In the genomic region with DNA sequence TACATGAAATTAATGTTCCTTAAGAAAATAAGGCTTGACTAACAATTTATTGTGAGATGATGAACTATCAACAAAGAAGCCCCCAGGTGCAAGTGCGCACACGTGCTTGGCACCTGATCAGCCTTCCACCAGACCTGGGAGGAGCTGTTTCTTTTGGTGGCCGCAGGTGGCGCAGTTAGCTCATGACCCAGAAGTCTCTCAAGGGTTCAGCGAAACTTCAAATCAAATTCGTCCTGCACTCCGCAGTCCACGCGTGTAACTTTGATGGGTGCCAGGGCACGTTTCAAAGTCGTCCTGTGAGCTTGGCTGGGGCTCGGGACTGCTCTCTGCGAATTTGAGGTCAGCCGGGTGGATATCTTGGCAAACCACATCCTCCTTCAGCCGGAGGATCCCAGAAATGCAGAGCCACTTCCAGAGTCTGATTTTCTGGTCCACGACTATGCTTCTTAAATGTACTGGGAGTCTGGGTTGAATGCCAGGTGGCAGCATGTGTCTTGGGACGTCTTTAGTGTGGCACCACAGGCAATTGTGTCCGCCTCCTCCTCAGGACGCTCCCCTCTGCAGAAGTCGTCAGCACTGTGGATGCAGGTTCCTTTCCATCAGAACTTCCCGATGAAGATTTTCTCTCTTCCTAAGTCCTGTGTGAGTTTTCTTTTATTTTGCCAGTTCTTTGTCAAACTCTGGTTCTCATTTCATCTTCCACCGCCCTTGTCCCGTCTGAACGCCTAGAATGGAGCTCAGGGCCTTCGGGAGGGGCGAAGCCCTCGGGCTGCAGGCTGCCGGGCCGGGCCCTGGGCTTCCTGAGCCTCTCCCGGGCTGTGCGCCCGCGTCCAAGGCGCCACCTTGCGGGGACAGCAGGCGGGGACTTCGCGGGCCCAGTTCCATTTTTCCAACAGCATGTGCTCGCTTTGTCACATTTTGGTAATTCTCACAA, we compare ENCODE assay signal across 9 cellular contexts.
DNase-seq lines count a peak whose midpoint lies in the region; ATAC-seq, FAIRE-seq and TF ChIP-seq lines count a peak whose summit lies in the region.
"Had no signal": no experiment of that assay in that cellular context is flagged by ENCODE, and none has a peak within 500 bp of the region (broad histone marks: within the 10 kb centered on the region; RNA-seq: fewer than 3 reads in every experiment).

No MANE protein-coding gene starts in this region.

- no peak overlapping the region for H3K27ac ChIP-seq in kidney (ENCODE audit: low read depth in 2 of 2, low read length in 2 of 2)
- H3K27ac ChIP-seq in esophagus muscularis mucosa (replicated peaks in 1 of 4): no peak overlapping the region
- H3K27ac ChIP-seq: BLaER1 had no signal

- no peaks in the 10 kb centered on the region for H3K27me3 ChIP-seq in esophagus muscularis mucosa
- H3K27me3 ChIP-seq: BLaER1 had no signal

- no peak for TF ChIP-seq EP300 in esophagus muscularis mucosa (IDR thresholded peaks at IDR 0.05)

- no peaks in the 10 kb centered on the region for H3K4me1 ChIP-seq in kidney (ENCODE audit: control insufficient read depth in 1 of 2, insufficient read depth in 1 of 2, low read depth in 1 of 2, low read length in 2 of 2)
- no peaks in the 10 kb centered on the region for H3K4me1 ChIP-seq in esophagus muscularis mucosa
- H3K4me1 ChIP-seq: BLaER1 had no signal

- no peaks in the 10 kb centered on the region for H3K36me3 ChIP-seq in kidney (ENCODE audit: control insufficient read depth in 1 of 2, insufficient read depth in 2 of 2, low read length in 2 of 2)
- no peaks in the 10 kb centered on the region for H3K36me3 ChIP-seq in esophagus muscularis mucosa

- no peaks in the 10 kb centered on the region for H3K27me3 Mint-ChIP-seq in activated naive CD8-positive, alpha-beta T cell treated with anti-CD3 and anti-CD28 coated beads for 36 hours
- H3K27me3 Mint-ChIP-seq in stimulated activated naive B cell treated with anti-CD40 and anti-IgM and Interleukin-4, amounts not matched to agents 10 μg/mL and 1 μg/mL and 100 μg/mL, for 72 hours: peaks cover 3 to 16% of the 10 kb centered on the region in 2 donors

- peaks cover 5% of the 10 kb centered on the region for H3K4me1 Mint-ChIP-seq in activated naive CD8-positive, alpha-beta T cell treated with anti-CD3 and anti-CD28 coated beads for 36 hours
- H3K4me1 Mint-ChIP-seq in stimulated activated naive B cell treated with anti-CD40 and anti-IgM and Interleukin-4, amounts not matched to agents 10 μg/mL and 1 μg/mL and 100 μg/mL, for 72 hours: peaks cover 3 to 6% of the 10 kb centered on the region in 2 donors

- H3K9me3 Mint-ChIP-seq in activated naive CD8-positive, alpha-beta T cell treated with anti-CD3 and anti-CD28 coated beads for 36 hours: peaks cover 1% of the 10 kb centered on the region
- H3K9me3 Mint-ChIP-seq in stimulated activated naive B cell treated with anti-CD40 and anti-IgM and Interleukin-4, amounts not matched to agents 10 μg/mL and 1 μg/mL and 100 μg/mL, for 72 hours: peaks cover 6 to 8% of the 10 kb centered on the region in 2 donors

- peak; percentile 18 for TF ChIP-seq CTCF in kidney (IDR thresholded peaks at IDR 0.05; ENCODE audit: borderline replicate concordance, extremely low read depth, insufficient read depth)
- TF ChIP-seq CTCF in esophagus muscularis mucosa (IDR thresholded peaks at IDR 0.05): peak in 1 of 3 experiments; percentile 46

- 62% methylated on average over 36 of the region's 39 CpGs for WGBS in esophagus muscularis mucosa

- peaks cover 2% of the 10 kb centered on the region for H3K36me3 Mint-ChIP-seq in activated naive CD8-positive, alpha-beta T cell treated with anti-CD3 and anti-CD28 coated beads for 36 hours
- peaks cover 2 to 6% of the 10 kb centered on the region in 2 donors for H3K36me3 Mint-ChIP-seq in stimulated activated naive B cell treated with anti-CD40 and anti-IgM and Interleukin-4, amounts not matched to agents 10 μg/mL and 1 μg/mL and 100 μg/mL, for 72 hours

- no peak for TF ChIP-seq POLR2A in esophagus muscularis mucosa (IDR thresholded peaks at IDR 0.05; ENCODE audit: low read depth)

- H3K4me3 Mint-ChIP-seq in activated naive CD8-positive, alpha-beta T cell treated with anti-CD3 and anti-CD28 coated beads for 36 hours: no peak overlapping the region
- peak overlapping the region; percentile 55 to 76 for H3K4me3 Mint-ChIP-seq in stimulated activated naive B cell treated with anti-CD40 and anti-IgM and Interleukin-4, amounts not matched to agents 10 μg/mL and 1 μg/mL and 100 μg/mL, for 72 hours

- peak; percentile 71 for DNase-seq in activated effector memory CD4-positive, alpha-beta T cell treated with anti-CD3 and anti-CD28 coated beads, Interleukin-2, amount 50 U/mL, for 16 hours
- DNase-seq in activated effector memory CD4-positive, alpha-beta T cell treated with Interleukin-2 at 50 U/mL for 16 hours: no peak
- DNase-seq in activated naive CD8-positive, alpha-beta T cell treated with anti-CD3 and anti-CD28 coated beads for 36 hours: peak; percentile 53
- peak; percentile 69 for DNase-seq in kidney
- DNase-seq in stimulated activated naive B cell treated with anti-CD40 and anti-IgM and Interleukin-4, amounts not matched to agents 10 μg/mL and 1 μg/mL and 100 μg/mL, for 72 hours: no peak
- DNase-seq in amniotic stem cell (lab: John Stamatoyannopoulos, UW): no peak
- no peak for DNase-seq in frontal cortex (ENCODE audit: low spot score in 2 of 2)
- no peak for DNase-seq in esophagus muscularis mucosa (ENCODE audit: extremely low spot score)

- intact Hi-C loops in kidney (cut with DNase I): no loop called here
- intact Hi-C loops in esophagus muscularis mucosa (cut with DNase I): no loop called here

- H3K4me3 ChIP-seq in kidney (ENCODE audit: low read length in 2 of 2) (no peak overlapping the region), esophagus muscularis mucosa (no peak overlapping the region)
- H3K4me3 ChIP-seq: BLaER1 had no signal

- H3K9me3 ChIP-seq in kidney (ENCODE audit: control insufficient read depth in 1 of 2, low read length in 2 of 2) (no peaks in the 10 kb centered on the region), esophagus muscularis mucosa (peaks cover 0 to 8% (median 2%) of the 10 kb centered on the region in 4 donors)

- FAIRE-seq in kidney (lab: Jason Lieb, UNC) (no peak), frontal cortex (lab: Jason Lieb, UNC) (no peak)

- peak; percentile 79 to 80 for ATAC-seq in stimulated activated naive B cell treated with anti-CD40 and anti-IgM and Interleukin-4, amounts not matched to agents 10 μg/mL and 1 μg/mL and 100 μg/mL, for 72 hours (replicated peaks)

- H3K9ac ChIP-seq in kidney (ENCODE audit: low read length in 2 of 2): no peak overlapping the region
- H3K9ac ChIP-seq: BLaER1 had no signal

- peak overlapping the region; percentile 25 for H3K27ac Mint-ChIP-seq in activated naive CD8-positive, alpha-beta T cell treated with anti-CD3 and anti-CD28 coated beads for 36 hours
- H3K27ac Mint-ChIP-seq in stimulated activated naive B cell treated with anti-CD40 and anti-IgM and Interleukin-4, amounts not matched to agents 10 μg/mL and 1 μg/mL and 100 μg/mL, for 72 hours: no peak overlapping the region

Comparison
In these comparisons a context has a peak if more than half of its experiments do, and no peak if none do; other contexts are left out.
1. DNase-seq: peak in activated effector memory CD4-positive, alpha-beta T cell treated with anti-CD3 and anti-CD28 coated beads, Interleukin-2, amount 50 U/mL, for 16 hours (single experiment), activated naive CD8-positive, alpha-beta T cell treated with anti-CD3 and anti-CD28 coated beads for 36 hours (single experiment) and kidney (single experiment); none in activated effector memory CD4-positive, alpha-beta T cell treated with Interleukin-2 at 50 U/mL for 16 hours (single experiment), stimulated activated naive B cell treated with anti-CD40 and anti-IgM and Interleukin-4, amounts not matched to agents 10 μg/mL and 1 μg/mL and 100 μg/mL, for 72 hours (single experiment), amniotic stem cell (single experiment), frontal cortex (0 of 2) and esophagus muscularis mucosa (single experiment).